1 cellular context compared by ENCODE assay signal in the genomic region with DNA sequence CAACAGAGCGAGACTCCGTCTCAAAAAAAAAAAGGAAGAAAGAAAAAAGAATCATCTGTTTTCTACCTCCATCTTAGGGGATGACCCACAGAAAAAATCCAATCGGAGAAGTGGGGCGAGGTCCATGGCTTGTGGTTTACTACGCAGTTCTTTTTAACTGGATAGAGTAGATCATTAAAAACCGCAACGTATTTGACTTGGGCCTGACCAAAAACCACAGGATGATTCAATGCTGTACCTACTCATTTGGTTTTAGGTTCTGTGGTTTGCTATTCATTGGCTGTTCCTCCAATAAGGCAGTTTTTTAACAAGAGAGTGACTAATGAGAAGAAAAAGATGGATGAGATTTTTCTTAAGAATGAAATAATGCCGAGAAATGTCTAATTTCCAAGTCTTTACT.
TF ChIP-seq lines count a peak whose summit lies in the region.

No MANE protein-coding gene starts in this region.

TF ChIP-seq in GM12878, 131 proteins besides CTCF, POLR2A, EP300 and RAD21 (continued from another document):
- TF ChIP-seq HSF1 (IDR thresholded peaks at IDR 0.05; ENCODE audit: low read depth, low read length) (no peak), FOS (IDR thresholded peaks at IDR 0.05; ENCODE audit: borderline replicate concordance, extremely low read depth, insufficient read length) (no peak), BMI1 (IDR thresholded peaks at IDR 0.05; ENCODE audit: borderline replicate concordance) (no peak), MTA2 (IDR thresholded peaks at IDR 0.05; ENCODE audit: low read depth) (peak; percentile 88), IRF4 (IDR thresholded peaks at IDR 0.05; ENCODE audit: low read depth, low read length) (peak; percentile 34; the same call in 1 of the 2 replicates), RCOR1 (conservative IDR thresholded peaks at IDR 0.05; ENCODE audit: low read depth, low read length) (no peak), EED (IDR thresholded peaks at IDR 0.05; ENCODE audit: low read depth) (0 out of 2 replicates have a peak, but pooled peaks have one; percentile 22), JUNB (IDR thresholded peaks at IDR 0.05) (peak; percentile 67), ZSCAN29 (IDR thresholded peaks at IDR 0.05) (no peak), NR2F1 (conservative IDR thresholded peaks at IDR 0.05) (peak; percentile 64; the same call in 1 of the 2 replicates), ZZZ3 (IDR thresholded peaks at IDR 0.05; ENCODE audit: control insufficient read depth, insufficient read length, low read depth) (no peak), FOXK2 (IDR thresholded peaks at IDR 0.05) (no peak), NFYA (IDR thresholded peaks at IDR 0.05; ENCODE audit: borderline replicate concordance, low read depth, low read length) (no peak), HCFC1 (IDR thresholded peaks at IDR 0.05; ENCODE audit: low read length) (no peak), NKRF (conservative IDR thresholded peaks at IDR 0.05) (no peak), RUNX3 (IDR thresholded peaks at IDR 0.05; ENCODE audit: low read length) (peak; percentile 99), PAX5 (IDR thresholded peaks at IDR 0.05; ENCODE audit: borderline replicate concordance, low read depth, low read length) (0 out of 2 replicates have a peak, but pooled peaks have one; percentile 26), DPF2 (IDR thresholded peaks at IDR 0.05) (no peak), CHD1 (IDR thresholded peaks at IDR 0.05; ENCODE audit: low read depth, low read length) (no peak), BCL11A (IDR thresholded peaks at IDR 0.05; ENCODE audit: low read depth, low read length) (peak; percentile 77), EZH2 (IDR thresholded peaks at IDR 0.05; ENCODE audit: borderline replicate concordance, control insufficient read depth, low read depth, low read length) (no peak), GATAD2B (conservative IDR thresholded peaks at IDR 0.05; ENCODE audit: low read depth) (no peak), MLLT1 (IDR thresholded peaks at IDR 0.05) (peak; percentile 83), ATF7 (IDR thresholded peaks at IDR 0.05; ENCODE audit: low read depth) (no peak), STAT3 (IDR thresholded peaks at IDR 0.05; ENCODE audit: low read depth, low read length) (no peak), NFIC (IDR thresholded peaks at IDR 0.05; ENCODE audit: low read depth, low read length) (peak; percentile 70), LARP7 (IDR thresholded peaks at IDR 0.05) (no peak), CBFB (IDR thresholded peaks at IDR 0.05; ENCODE audit: low read depth) (peak; percentile 86)
- TF ChIP-seq, protein P1, sequence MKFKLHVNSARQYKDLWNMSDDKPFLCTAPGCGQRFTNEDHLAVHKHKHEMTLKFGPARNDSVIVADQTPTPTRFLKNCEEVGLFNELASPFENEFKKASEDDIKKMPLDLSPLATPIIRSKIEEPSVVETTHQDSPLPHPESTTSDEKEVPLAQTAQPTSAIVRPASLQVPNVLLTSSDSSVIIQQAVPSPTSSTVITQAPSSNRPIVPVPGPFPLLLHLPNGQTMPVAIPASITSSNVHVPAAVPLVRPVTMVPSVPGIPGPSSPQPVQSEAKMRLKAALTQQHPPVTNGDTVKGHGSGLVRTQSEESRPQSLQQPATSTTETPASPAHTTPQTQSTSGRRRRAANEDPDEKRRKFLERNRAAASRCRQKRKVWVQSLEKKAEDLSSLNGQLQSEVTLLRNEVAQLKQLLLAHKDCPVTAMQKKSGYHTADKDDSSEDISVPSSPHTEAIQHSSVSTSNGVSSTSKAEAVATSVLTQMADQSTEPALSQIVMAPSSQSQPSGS (IDR thresholded peaks at IDR 0.05; ENCODE audit: low read length): peak; percentile 68
